1 cellular context compared by ENCODE assay signal in the genomic region with DNA sequence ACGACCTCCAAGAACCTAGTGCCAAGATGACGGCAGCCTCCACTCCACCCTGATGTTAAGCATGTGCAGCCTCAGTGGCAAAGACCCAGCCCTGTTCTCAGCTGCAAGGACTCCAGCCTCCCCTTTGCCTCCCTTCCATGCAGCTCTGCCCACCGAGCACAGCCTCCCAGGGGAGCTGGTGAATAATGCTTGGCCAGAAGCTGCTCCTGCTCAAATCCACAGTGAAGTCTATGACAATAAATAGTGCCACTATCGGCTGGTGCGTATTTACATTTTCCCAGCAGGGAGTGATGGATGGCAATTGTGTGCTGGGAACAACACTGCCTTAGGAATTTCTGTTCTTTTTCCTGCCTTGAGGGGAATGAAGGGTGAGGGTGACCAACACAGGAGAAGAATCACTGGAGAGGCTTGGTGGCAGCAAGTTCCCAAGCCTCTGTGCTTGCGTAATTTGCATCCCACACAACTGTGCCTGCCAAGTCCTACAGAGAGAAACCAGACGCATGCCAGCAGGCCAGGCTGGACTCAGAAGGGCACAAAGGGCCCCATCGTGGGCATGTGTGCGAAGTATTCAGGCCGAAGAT.
TF ChIP-seq lines count a peak whose summit lies in the region.

No MANE protein-coding gene starts in this region.

TF ChIP-seq in HepG2, 621 proteins besides CTCF, POLR2A, EP300 and RAD21:
- TF ChIP-seq TARDBP (CRISPR knock-in tag; IDR thresholded peaks at IDR 0.05) (no peak), ATM (IDR thresholded peaks at IDR 0.05; ENCODE audit: borderline replicate concordance) (no peak), SATB2 (CRISPR knock-in tag; IDR thresholded peaks at IDR 0.05) (no peak), ZMAT3 (CRISPR knock-in tag; conservative IDR thresholded peaks at IDR 0.05) (no peak), JARID2 (CRISPR knock-in tag; IDR thresholded peaks at IDR 0.05; ENCODE audit: insufficient replicate concordance) (no peak), ZNF446 (CRISPR knock-in tag; IDR thresholded peaks at IDR 0.05) (no peak), FOXJ3 (CRISPR knock-in tag; IDR thresholded peaks at IDR 0.05; ENCODE audit: borderline replicate concordance) (no peak), CEBPB (IDR thresholded peaks at IDR 0.05; ENCODE audit: borderline replicate concordance, low read depth, low read length) (peak; percentile 77), SP5 (CRISPR knock-in tag; IDR thresholded peaks at IDR 0.05; ENCODE audit: borderline replicate concordance, low read depth) (no peak), CEBPG (CRISPR knock-in tag; IDR thresholded peaks at IDR 0.05) (peak; percentile 66), ZNF720 (CRISPR knock-in tag; IDR thresholded peaks at IDR 0.05) (no peak), XRCC5 (optimal IDR thresholded peaks at IDR 0.05; ENCODE audit: low read length) (no peak), HOXA5 (CRISPR knock-in tag; IDR thresholded peaks at IDR 0.05) (no peak), BRCA1 (CRISPR knock-in tag; IDR thresholded peaks at IDR 0.05) (no peak), NKX3-1 (CRISPR knock-in tag; IDR thresholded peaks at IDR 0.05) (no peak), EHMT2 (IDR thresholded peaks at IDR 0.05; ENCODE audit: borderline replicate concordance, low read depth, low read length) (no peak), ZNF556 (CRISPR knock-in tag; IDR thresholded peaks at IDR 0.05; ENCODE audit: borderline replicate concordance) (no peak), JUNB (CRISPR knock-in tag; IDR thresholded peaks at IDR 0.05; ENCODE audit: borderline replicate concordance) (no peak), FLYWCH1 (CRISPR knock-in tag; IDR thresholded peaks at IDR 0.05) (no peak), ZNF773 (CRISPR knock-in tag; IDR thresholded peaks at IDR 0.05; ENCODE audit: borderline replicate concordance) (no peak), ATRX (CRISPR knock-in tag; IDR thresholded peaks at IDR 0.05; ENCODE audit: borderline replicate concordance) (no peak), CBX1 (IDR thresholded peaks at IDR 0.05; ENCODE audit: low read depth) (no peak), MXD4 (CRISPR knock-in tag; IDR thresholded peaks at IDR 0.05) (no peak), ZKSCAN1 (IDR thresholded peaks at IDR 0.05; ENCODE audit: low read length) (no peak), HIVEP1 (CRISPR knock-in tag; IDR thresholded peaks at IDR 0.05) (no peak)
- TF ChIP-seq, protein P1, sequence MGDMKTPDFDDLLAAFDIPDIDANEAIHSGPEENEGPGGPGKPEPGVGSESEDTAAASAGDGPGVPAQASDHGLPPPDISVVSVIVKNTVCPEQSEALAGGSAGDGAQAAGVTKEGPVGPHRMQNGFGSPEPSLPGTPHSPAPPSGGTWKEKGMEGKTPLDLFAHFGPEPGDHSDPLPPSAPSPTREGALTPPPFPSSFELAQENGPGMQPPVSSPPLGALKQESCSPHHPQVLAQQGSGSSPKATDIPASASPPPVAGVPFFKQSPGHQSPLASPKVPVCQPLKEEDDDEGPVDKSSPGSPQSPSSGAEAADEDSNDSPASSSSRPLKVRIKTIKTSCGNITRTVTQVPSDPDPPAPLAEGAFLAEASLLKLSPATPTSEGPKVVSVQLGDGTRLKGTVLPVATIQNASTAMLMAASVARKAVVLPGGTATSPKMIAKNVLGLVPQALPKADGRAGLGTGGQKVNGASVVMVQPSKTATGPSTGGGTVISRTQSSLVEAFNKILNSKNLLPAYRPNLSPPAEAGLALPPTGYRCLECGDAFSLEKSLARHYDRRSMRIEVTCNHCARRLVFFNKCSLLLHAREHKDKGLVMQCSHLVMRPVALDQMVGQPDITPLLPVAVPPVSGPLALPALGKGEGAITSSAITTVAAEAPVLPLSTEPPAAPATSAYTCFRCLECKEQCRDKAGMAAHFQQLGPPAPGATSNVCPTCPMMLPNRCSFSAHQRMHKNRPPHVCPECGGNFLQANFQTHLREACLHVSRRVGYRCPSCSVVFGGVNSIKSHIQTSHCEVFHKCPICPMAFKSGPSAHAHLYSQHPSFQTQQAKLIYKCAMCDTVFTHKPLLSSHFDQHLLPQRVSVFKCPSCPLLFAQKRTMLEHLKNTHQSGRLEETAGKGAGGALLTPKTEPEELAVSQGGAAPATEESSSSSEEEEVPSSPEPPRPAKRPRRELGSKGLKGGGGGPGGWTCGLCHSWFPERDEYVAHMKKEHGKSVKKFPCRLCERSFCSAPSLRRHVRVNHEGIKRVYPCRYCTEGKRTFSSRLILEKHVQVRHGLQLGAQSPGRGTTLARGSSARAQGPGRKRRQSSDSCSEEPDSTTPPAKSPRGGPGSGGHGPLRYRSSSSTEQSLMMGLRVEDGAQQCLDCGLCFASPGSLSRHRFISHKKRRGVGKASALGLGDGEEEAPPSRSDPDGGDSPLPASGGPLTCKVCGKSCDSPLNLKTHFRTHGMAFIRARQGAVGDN (CRISPR knock-in tag; IDR thresholded peaks at IDR 0.05), result 0 out of 2 replicates have a peak, but pooled peaks have one; percentile 12
- TF ChIP-seq, protein P2, sequence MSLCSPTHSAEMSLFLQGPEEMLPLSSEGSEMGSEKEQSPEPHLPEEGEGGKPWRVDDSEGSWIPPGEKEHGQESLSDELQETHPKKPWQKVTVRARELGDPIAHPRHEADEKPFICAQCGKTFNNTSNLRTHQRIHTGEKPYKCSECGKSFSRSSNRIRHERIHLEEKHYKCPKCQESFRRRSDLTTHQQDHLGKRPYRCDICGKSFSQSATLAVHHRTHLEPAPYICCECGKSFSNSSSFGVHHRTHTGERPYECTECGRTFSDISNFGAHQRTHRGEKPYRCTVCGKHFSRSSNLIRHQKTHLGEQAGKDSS (CRISPR knock-in tag; IDR thresholded peaks at IDR 0.05; ENCODE audit: borderline replicate concordance, low read depth), result no peak
- TF ChIP-seq, protein P3, sequence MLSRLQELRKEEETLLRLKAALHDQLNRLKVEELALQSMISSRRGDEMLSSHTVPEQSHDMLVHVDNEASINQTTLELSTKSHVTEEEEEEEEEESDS (CRISPR knock-in tag; IDR thresholded peaks at IDR 0.05; ENCODE audit: borderline replicate concordance), result no peak
- TF ChIP-seq, protein P4, sequence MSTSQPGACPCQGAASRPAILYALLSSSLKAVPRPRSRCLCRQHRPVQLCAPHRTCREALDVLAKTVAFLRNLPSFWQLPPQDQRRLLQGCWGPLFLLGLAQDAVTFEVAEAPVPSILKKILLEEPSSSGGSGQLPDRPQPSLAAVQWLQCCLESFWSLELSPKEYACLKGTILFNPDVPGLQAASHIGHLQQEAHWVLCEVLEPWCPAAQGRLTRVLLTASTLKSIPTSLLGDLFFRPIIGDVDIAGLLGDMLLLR (CRISPR knock-in tag; IDR thresholded peaks at IDR 0.05), result no peak
- TF ChIP-seq, protein P5, sequence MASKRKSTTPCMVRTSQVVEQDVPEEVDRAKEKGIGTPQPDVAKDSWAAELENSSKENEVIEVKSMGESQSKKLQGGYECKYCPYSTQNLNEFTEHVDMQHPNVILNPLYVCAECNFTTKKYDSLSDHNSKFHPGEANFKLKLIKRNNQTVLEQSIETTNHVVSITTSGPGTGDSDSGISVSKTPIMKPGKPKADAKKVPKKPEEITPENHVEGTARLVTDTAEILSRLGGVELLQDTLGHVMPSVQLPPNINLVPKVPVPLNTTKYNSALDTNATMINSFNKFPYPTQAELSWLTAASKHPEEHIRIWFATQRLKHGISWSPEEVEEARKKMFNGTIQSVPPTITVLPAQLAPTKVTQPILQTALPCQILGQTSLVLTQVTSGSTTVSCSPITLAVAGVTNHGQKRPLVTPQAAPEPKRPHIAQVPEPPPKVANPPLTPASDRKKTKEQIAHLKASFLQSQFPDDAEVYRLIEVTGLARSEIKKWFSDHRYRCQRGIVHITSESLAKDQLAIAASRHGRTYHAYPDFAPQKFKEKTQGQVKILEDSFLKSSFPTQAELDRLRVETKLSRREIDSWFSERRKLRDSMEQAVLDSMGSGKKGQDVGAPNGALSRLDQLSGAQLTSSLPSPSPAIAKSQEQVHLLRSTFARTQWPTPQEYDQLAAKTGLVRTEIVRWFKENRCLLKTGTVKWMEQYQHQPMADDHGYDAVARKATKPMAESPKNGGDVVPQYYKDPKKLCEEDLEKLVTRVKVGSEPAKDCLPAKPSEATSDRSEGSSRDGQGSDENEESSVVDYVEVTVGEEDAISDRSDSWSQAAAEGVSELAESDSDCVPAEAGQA (IDR thresholded peaks at IDR 0.05; ENCODE audit: low read depth), result no peak
- TF ChIP-seq, protein P5 (CRISPR knock-in tag; IDR thresholded peaks at IDR 0.05; ENCODE audit: borderline replicate concordance), result no peak
- TF ChIP-seq, protein P6, sequence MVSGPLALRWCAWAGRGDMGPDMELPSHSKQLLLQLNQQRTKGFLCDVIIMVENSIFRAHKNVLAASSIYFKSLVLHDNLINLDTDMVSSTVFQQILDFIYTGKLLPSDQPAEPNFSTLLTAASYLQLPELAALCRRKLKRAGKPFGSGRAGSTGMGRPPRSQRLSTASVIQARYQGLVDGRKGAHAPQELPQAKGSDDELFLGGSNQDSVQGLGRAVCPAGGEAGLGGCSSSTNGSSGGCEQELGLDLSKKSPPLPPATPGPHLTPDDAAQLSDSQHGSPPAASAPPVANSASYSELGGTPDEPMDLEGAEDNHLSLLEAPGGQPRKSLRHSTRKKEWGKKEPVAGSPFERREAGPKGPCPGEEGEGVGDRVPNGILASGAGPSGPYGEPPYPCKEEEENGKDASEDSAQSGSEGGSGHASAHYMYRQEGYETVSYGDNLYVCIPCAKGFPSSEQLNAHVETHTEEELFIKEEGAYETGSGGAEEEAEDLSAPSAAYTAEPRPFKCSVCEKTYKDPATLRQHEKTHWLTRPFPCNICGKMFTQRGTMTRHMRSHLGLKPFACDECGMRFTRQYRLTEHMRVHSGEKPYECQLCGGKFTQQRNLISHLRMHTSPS (CRISPR knock-in tag; IDR thresholded peaks at IDR 0.05; ENCODE audit: low read depth), result peak; percentile 55; the same call in 1 of the 2 replicates
